Comparison of ENCODE assay signal across 23 cellular contexts in the genomic region with DNA sequence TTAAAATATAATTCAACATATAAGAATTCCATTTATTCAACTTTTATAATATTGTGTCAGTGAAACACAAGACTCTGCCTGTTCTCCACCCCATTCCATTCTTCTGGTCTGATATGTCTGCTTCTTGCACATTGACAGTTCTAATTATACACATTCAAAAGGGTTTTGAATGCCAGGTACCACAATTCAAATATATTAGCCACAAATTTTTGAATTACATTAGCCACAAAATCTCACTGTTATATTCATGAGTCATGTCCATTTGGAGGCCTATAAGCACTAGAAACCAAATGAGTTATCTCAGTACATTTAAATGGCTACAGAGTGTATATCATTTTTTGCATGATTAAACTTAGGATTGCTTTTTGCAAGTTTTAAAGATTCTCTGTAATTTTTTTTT.
"Had no signal": no experiment of that assay in that cellular context is flagged by ENCODE, and none has a peak within 500 bp of the region (broad histone marks: within the 10 kb centered on the region; RNA-seq: fewer than 3 reads in every experiment).

No MANE protein-coding gene starts in this region.

- H3K4me1 ChIP-seq: colonic mucosa, esophagus squamous epithelium, gastrocnemius medialis, heart right ventricle, left lung, lower lobe of right lung had no signal

- H3K36me3 ChIP-seq: colonic mucosa, esophagus squamous epithelium, gastrocnemius medialis, heart right ventricle, left lung, lower lobe of right lung had no signal

- H3K27me3 ChIP-seq: colonic mucosa, esophagus squamous epithelium, gastrocnemius medialis, heart right ventricle, left lung had no signal

- H3K27ac ChIP-seq: colonic mucosa, epithelial cell of prostate, esophagus squamous epithelium, gastrocnemius medialis, heart right ventricle, left lung, lower lobe of right lung had no signal

- H3K9me3 ChIP-seq: colonic mucosa, gastrocnemius medialis, lower lobe of right lung, mucosa of descending colon had no signal

- ATAC-seq: effector memory CD8-positive, alpha-beta T cell; esophagus mucosa; gastrocnemius medialis; heart right ventricle; left cardiac atrium; left lung; left ventricle myocardium superior; lower lobe of right lung; mucosa of descending colon; naive thymus-derived CD4-positive, alpha-beta T cell had no signal

- H3K4me3 ChIP-seq: colonic mucosa, esophagus squamous epithelium, gastrocnemius medialis, heart right ventricle, left lung, lower lobe of right lung, mucosa of descending colon had no signal

- DNase-seq: colonic mucosa; cortex of kidney; effector CD8-positive, alpha-beta T cell; effector memory CD8-positive, alpha-beta T cell; endodermal cell; erythroblast; esophagus squamous epithelium; foreskin fibroblast; foreskin melanocyte; gastrocnemius medialis; glutamatergic neuron; head of caudate nucleus; heart right ventricle; hippocampal formation; left cardiac atrium; left lung; left ventricle myocardium superior; lower lobe of right lung; mesenchymal stem cell; mucosa of descending colon; naive thymus-derived CD4-positive, alpha-beta T cell had no signal
